Comparison of ENCODE assay signal across 8 cellular contexts in the genomic region with DNA sequence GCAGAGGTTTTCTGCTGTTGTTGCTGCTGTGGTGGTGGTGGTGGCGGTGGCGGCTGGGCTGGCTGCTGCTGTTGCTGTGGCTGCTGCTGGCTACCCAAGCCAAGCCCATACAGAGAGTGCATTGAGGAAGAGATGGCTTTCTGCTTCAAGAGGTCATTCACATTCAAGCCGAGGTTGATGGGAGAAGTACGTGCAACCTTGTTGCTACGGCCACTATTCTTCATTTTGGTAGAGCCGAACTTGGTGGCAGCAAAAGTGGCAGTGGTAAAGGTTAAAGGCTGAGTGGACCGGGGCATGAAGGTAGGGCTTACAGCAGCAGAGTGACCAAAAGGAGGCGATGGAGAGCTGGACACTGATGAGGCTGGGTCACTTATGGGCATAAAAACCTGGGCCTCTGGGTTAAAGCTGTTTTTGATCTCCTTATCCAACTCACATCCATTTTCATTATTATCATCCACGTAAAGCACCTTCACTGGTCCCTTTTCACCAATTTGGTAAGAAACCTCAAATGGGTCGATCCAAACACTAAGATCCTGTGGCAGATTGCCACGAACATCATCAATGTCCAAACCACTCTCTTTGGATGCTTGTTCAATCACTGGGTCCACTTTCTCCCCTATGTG. TPM values are rescaled to one million over a fixed set of nuclear protein-coding genes. Genes with fewer than 3 reads are reported as not detected.
DNase-seq lines count a peak whose midpoint lies in the region; ATAC-seq and TF ChIP-seq lines count a peak whose summit lies in the region.

No MANE protein-coding gene starts in this region.

- peak overlapping the region; percentile 93 for H3K4me3 ChIP-seq in neuron (ENCODE audit: low read length)

- no peaks in the 10 kb centered on the region for H3K9me3 ChIP-seq in neuron (ENCODE audit: low read length)

- H2AFZ ChIP-seq in neuron (ENCODE audit: low read depth, low read length): no peak overlapping the region

- peaks cover 25% of the 10 kb centered on the region for H3K36me3 ChIP-seq in neuron (ENCODE audit: insufficient read depth, low read length)

- H3K4me1 ChIP-seq in neuron (ENCODE audit: insufficient read depth, low read length): peaks cover 18% of the 10 kb centered on the region

- no peak for ATAC-seq in WTC11
- no peak for ATAC-seq in GM21390 (IDR thresholded peaks at IDR 0.05; ENCODE audit: unreplicated experiment)

- peak; percentile 58 for DNase-seq in CD14-positive monocyte (ENCODE audit: low spot score)
- peak; percentile 35 for DNase-seq in HEK293T (ENCODE audit: extremely low spot score)
- DNase-seq in WTC11 (ENCODE audit: low spot score): peak; percentile 65
- peak; percentile 38 for DNase-seq in fibroblast of gingiva (ENCODE audit: low read depth)
- no peak for DNase-seq in HPDE6-E6E7 (ENCODE audit: extremely low spot score)
- no peak for DNase-seq in occipital lobe (lab: John Stamatoyannopoulos, UW)

- peak overlapping the region in 1 of 2 donors; percentile 51 for H3K4me3 Mint-ChIP-seq in CD14-positive monocyte
- H3K4me3 Mint-ChIP-seq in WTC11: peak overlapping the region; percentile 96

- H3K9me3 Mint-ChIP-seq in CD14-positive monocyte (no peaks in the 10 kb centered on the region), WTC11 (no peaks in the 10 kb centered on the region)

- H3K27me3 ChIP-seq in neuron (ENCODE audit: insufficient read depth, low read length): no peaks in the 10 kb centered on the region

- intact Hi-C loops in CD14-positive monocyte (cut with micrococcal nuclease): loop anchor here (2.0 to 10.0 kb wide), 4 partner anchors 51 to 291 kb away; a partner anchor contains a TSS

- TF ChIP-seq CTCF in CD14-positive monocyte (IDR thresholded peaks at IDR 0.05) (peak; percentile 78), WTC11 (IDR thresholded peaks at IDR 0.05) (peak; percentile 38; the same call in 1 of the 2 replicates)

- POLR2A ChIA-PET in HEK293T (lab: Yijun Ruan, JAX): interaction anchor here (0.9 to 5.5 kb wide), 6 partner anchors 10 to 91 kb away, joined by 3 to 93 read pairs (median 8); no protein-coding TSS in a partner anchor
- POLR2A ChIA-PET in WTC11 (lab: Charles Lee): interaction anchor here (0.6 to 1.1 kb wide), 4 partner anchors 11 to 133 kb away, joined by 3 to 5 read pairs (median 4); no protein-coding TSS in a partner anchor

- CTCF ChIA-PET in HEK293T (lab: Yijun Ruan, JAX) (interaction anchor here (0.5 to 3.7 kb wide), 13 partner anchors 10 to 114 kb away, joined by 3 to 32 read pairs (median 4); no protein-coding TSS in a partner anchor), WTC11 (lab: Charles Lee) (interaction anchor here (0.6 to 6.0 kb wide), 21 partner anchors 8 to 299 kb away, joined by 3 to 75 read pairs (median 5); a partner anchor contains a TSS)

- H3K27me3 Mint-ChIP-seq in CD14-positive monocyte (ENCODE audit: low read depth in 3 of 3) (no peaks in the 10 kb centered on the region), WTC11 (ENCODE audit: low read depth) (no peaks in the 10 kb centered on the region)

- H3K4me1 Mint-ChIP-seq in CD14-positive monocyte (peaks cover 34% of the 10 kb centered on the region), WTC11 (peaks cover 26% of the 10 kb centered on the region)

- H3K27ac Mint-ChIP-seq in CD14-positive monocyte (peak overlapping the region in 3 of 7 donors; percentile 9 to 39 (median 31)), WTC11 (no peak overlapping the region)

- H3K36me3 Mint-ChIP-seq in CD14-positive monocyte (peaks cover 25 to 27% of the 10 kb centered on the region in 2 donors), WTC11 (peaks cover 11% of the 10 kb centered on the region)

TF ChIP-seq in HEK293T, 16 proteins besides CTCF, POLR2A, EP300 and RAD21:
- TF ChIP-seq ARNT (IDR thresholded peaks at IDR 0.05): no peak
- TF ChIP-seq LEF1 (IDR thresholded peaks at IDR 0.05; ENCODE audit: borderline replicate concordance): no peak
- TF ChIP-seq, protein P1, sequence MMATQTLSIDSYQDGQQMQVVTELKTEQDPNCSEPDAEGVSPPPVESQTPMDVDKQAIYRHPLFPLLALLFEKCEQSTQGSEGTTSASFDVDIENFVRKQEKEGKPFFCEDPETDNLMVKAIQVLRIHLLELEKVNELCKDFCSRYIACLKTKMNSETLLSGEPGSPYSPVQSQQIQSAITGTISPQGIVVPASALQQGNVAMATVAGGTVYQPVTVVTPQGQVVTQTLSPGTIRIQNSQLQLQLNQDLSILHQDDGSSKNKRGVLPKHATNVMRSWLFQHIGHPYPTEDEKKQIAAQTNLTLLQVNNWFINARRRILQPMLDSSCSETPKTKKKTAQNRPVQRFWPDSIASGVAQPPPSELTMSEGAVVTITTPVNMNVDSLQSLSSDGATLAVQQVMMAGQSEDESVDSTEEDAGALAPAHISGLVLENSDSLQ (IDR thresholded peaks at IDR 0.05): no peak
- no peak for TF ChIP-seq L3MBTL2 (conservative IDR thresholded peaks at IDR 0.05)
- TF ChIP-seq SUZ12 (IDR thresholded peaks at IDR 0.05): no peak
- TF ChIP-seq FOXA1 (IDR thresholded peaks at IDR 0.05): no peak
- no peak for TF ChIP-seq TARDBP (IDR thresholded peaks at IDR 0.05)
- TF ChIP-seq ZNF384 (IDR thresholded peaks at IDR 0.05): no peak
- TF ChIP-seq CTBP1 (IDR thresholded peaks at IDR 0.05; ENCODE audit: borderline replicate concordance): no peak
- no peak for TF ChIP-seq NFRKB (IDR thresholded peaks at IDR 0.05)
- no peak for TF ChIP-seq BHLHE40 (IDR thresholded peaks at IDR 0.05; ENCODE audit: borderline replicate concordance)
- no peak for TF ChIP-seq FOXM1 (IDR thresholded peaks at IDR 0.05; ENCODE audit: borderline replicate concordance)
- no peak for TF ChIP-seq SP1 (IDR thresholded peaks at IDR 0.05)
- TF ChIP-seq HDGF (IDR thresholded peaks at IDR 0.05; ENCODE audit: borderline replicate concordance): no peak
- no peak for TF ChIP-seq FOXK2 (IDR thresholded peaks at IDR 0.05)

TF ChIP-seq in WTC11, 78 proteins besides CTCF, POLR2A, EP300 and RAD21:
- TF ChIP-seq CREM (CRISPR knock-in tag; IDR thresholded peaks at IDR 0.05): no peak
- TF ChIP-seq, protein P2, sequence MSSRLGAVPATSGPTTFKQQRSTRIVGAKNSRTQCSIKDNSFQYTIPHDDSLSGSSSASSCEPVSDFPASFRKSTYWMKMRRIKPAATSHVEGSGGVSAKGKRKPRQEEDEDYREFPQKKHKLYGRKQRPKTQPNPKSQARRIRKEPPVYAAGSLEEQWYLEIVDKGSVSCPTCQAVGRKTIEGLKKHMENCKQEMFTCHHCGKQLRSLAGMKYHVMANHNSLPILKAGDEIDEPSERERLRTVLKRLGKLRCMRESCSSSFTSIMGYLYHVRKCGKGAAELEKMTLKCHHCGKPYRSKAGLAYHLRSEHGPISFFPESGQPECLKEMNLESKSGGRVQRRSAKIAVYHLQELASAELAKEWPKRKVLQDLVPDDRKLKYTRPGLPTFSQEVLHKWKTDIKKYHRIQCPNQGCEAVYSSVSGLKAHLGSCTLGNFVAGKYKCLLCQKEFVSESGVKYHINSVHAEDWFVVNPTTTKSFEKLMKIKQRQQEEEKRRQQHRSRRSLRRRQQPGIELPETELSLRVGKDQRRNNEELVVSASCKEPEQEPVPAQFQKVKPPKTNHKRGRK (CRISPR knock-in tag; IDR thresholded peaks at IDR 0.05; ENCODE audit: borderline replicate concordance): no peak
- no peak for TF ChIP-seq CREB1 (CRISPR knock-in tag; IDR thresholded peaks at IDR 0.05)
TF ChIP-seq in WTC11: peak in this region for 0.

RNA-seq across cellular contexts. Expression of a gene that starts 2.8 kb away (rescaled TPM):
- polyA plus RNA-seq in CD14-positive monocyte: 10 to 100 TPM; 18.5 to 41.0 TPM
- 33.5 to 37.9 TPM (median 36.0 TPM) in 3 replicates for total RNA-seq in WTC11 (2021)
- total RNA-seq in occipital lobe: 15.0 TPM

RNA-seq across cellular contexts. Expression of a gene that starts 27.9 kb away (rescaled TPM):
- polyA plus RNA-seq in CD14-positive monocyte: not detected
- total RNA-seq in WTC11 (2021): 0.07 to 0.11 TPM (median 0.09 TPM) in 3 replicates
- total RNA-seq in occipital lobe: 3.7 TPM

Comparison
In these comparisons a context has a peak if more than half of its experiments do, and no peak if none do; other contexts are left out.
1. DNase-seq: peak in CD14-positive monocyte (single experiment), HEK293T (single experiment), WTC11 (single experiment) and fibroblast of gingiva (single experiment); none in HPDE6-E6E7 (single experiment) and occipital lobe (single experiment).